19 cellular contexts compared by ENCODE assay signal in the genomic region with DNA sequence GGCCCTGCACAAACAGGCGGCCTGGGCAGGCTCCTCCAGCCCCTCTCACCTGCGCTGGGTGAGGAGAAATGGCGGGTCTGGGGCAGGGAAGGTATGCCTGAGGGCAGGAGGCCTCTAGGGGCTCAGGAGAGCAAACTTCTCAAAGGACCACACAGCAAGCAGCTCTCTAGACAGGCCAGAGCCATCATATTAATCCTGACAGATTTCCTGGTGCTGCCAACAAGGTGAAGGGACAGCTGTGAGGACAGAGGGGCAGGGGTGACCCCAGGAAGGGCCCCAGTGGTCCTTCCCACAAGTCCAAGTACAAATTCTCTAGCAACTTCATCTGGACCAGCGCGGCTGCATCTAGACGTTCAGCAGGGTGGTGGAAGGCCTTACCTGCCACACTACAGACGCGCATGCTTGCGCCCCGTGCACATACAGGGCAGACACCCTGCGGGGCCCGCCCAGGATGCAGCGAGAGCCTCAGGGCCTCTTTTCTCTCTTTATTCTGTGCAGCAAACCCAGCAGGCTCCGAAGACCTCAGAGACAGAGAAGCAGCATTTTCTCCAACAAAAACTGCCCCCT.
A peak's percentile ranks its signal among the peaks of the same experiment; 100 is the strongest.
DNase-seq lines count a peak whose midpoint lies in the region; ATAC-seq, FAIRE-seq and TF ChIP-seq lines count a peak whose summit lies in the region.
"Had no signal": no experiment of that assay in that cellular context is flagged by ENCODE, and none has a peak within 500 bp of the region (broad histone marks: within the 10 kb centered on the region; RNA-seq: fewer than 3 reads in every experiment).

No MANE protein-coding gene starts in this region.

- TF ChIP-seq POLR2A in GM12878 (IDR thresholded peaks at IDR 0.05; ENCODE audit: low read depth, low read length), result no peak

- H3K9me3 Mint-ChIP-seq in natural killer cell (no peaks in the 10 kb centered on the region), osteocyte (ENCODE audit: unreplicated experiment) (no peaks in the 10 kb centered on the region)
- H3K9me3 Mint-ChIP-seq in natural killer cell treated with Interleukin-12 subunit alpha and Interleukin-12 subunit beta and Interleukin-15 and Interleukin-18, amount 100 ng/mL, for 72 hours, result no peaks in the 10 kb centered on the region
- H3K9me3 Mint-ChIP-seq: activated T-helper 1 cell treated with anti-CD3 and anti-CD28 coated beads, Interleukin-12 subunit alpha, Interleukin-12 subunit beta, Interleukin-2, Interleukin-4 antibody, amounts not matched to agents 30 ng/mL and 10 ng/mL and 1 ng/mL, durations not matched to agents 14 hours and 24 hours and 36 hours; naive thymus-derived CD8-positive, alpha-beta T cell; T-helper 1 cell treated with Interleukin-12 subunit alpha and Interleukin-12 subunit beta and Interleukin-4 antibody, amounts not matched to agents 30 μg/mL and 1 μg/mL, for 36 hours had no signal

- no peaks in the 10 kb centered on the region for H4K20me1 ChIP-seq in GM12878 (ENCODE audit: control insufficient read depth, insufficient read depth)

- POLR2A ChIA-PET in GM12878 (lab: Charles Lee), result no interaction called here

- CTCF ChIA-PET in GM12878 (lab: Yijun Ruan, JAX), result no interaction called here

- H3K4me3 Mint-ChIP-seq in natural killer cell (no peak overlapping the region), osteocyte (ENCODE audit: unreplicated experiment) (no peak overlapping the region)
- no peak overlapping the region for H3K4me3 Mint-ChIP-seq in natural killer cell treated with Interleukin-12 subunit alpha and Interleukin-12 subunit beta and Interleukin-15 and Interleukin-18, amount 100 ng/mL, for 72 hours
- H3K4me3 Mint-ChIP-seq: activated T-helper 1 cell treated with anti-CD3 and anti-CD28 coated beads, Interleukin-12 subunit alpha, Interleukin-12 subunit beta, Interleukin-2, Interleukin-4 antibody, amounts not matched to agents 30 ng/mL and 10 ng/mL and 1 ng/mL, durations not matched to agents 14 hours and 24 hours and 36 hours; naive thymus-derived CD8-positive, alpha-beta T cell; T-helper 1 cell treated with Interleukin-12 subunit alpha and Interleukin-12 subunit beta and Interleukin-4 antibody, amounts not matched to agents 30 μg/mL and 1 μg/mL, for 36 hours had no signal

- no peaks in the 10 kb centered on the region for H3K9me3 ChIP-seq in GM12878 (replicated peaks; ENCODE audit: control insufficient read depth, insufficient read depth, low read length)
- H3K9me3 ChIP-seq: gastrocnemius medialis, thoracic aorta had no signal

- peak; percentile 41 for FAIRE-seq in GM12878 (lab: Jason Lieb, UNC)

- no peaks in the 10 kb centered on the region for H3K4me1 ChIP-seq in GM12878 (ENCODE audit: control insufficient read depth, insufficient read depth, low read length)

- no peak overlapping the region for H3K4me2 ChIP-seq in GM12878 (ENCODE audit: control insufficient read depth, insufficient read depth)
- H3K4me2 ChIP-seq: KMS-11 had no signal

- intact Hi-C loops in natural killer cell (cut with micrococcal nuclease) (no loop called here), GM12878 (cut with micrococcal nuclease; ENCODE audit: unreplicated experiment) (no loop called here)

- no peak overlapping the region for H2AFZ ChIP-seq in GM12878 (ENCODE audit: control insufficient read depth, low read depth, low read length)

- TF ChIP-seq EP300 in GM12878 (IDR thresholded peaks at IDR 0.05; ENCODE audit: borderline replicate concordance in 1 of 2, control insufficient read depth in 1 of 2, low read depth in 2 of 2, low read length in 2 of 2), result no peak

- 53% methylated on average over 14 of the region's 14 CpGs for WGBS in GM12878 (ENCODE audit: insufficient coverage, insufficient replicate concordance, low lambda C conversion rate, missing lambda C conversion rate)

- peak overlapping the region; percentile 33 to 50 for H3K27ac Mint-ChIP-seq in natural killer cell
- H3K27ac Mint-ChIP-seq in natural killer cell treated with Interleukin-12 subunit alpha and Interleukin-12 subunit beta and Interleukin-15 and Interleukin-18, amount 100 ng/mL, for 72 hours, result no peak overlapping the region
- H3K27ac Mint-ChIP-seq in osteocyte (ENCODE audit: unreplicated experiment), result no peak overlapping the region
- H3K27ac Mint-ChIP-seq: activated T-helper 1 cell treated with anti-CD3 and anti-CD28 coated beads, Interleukin-12 subunit alpha, Interleukin-12 subunit beta, Interleukin-2, Interleukin-4 antibody, amounts not matched to agents 30 ng/mL and 10 ng/mL and 1 ng/mL, durations not matched to agents 14 hours and 24 hours and 36 hours; naive thymus-derived CD8-positive, alpha-beta T cell; T-helper 1 cell treated with Interleukin-12 subunit alpha and Interleukin-12 subunit beta and Interleukin-4 antibody, amounts not matched to agents 30 μg/mL and 1 μg/mL, for 36 hours had no signal

- H3K79me2 ChIP-seq in GM12878 (ENCODE audit: control insufficient read depth, insufficient read depth, low read length), result no peaks in the 10 kb centered on the region

- SMC1A ChIA-PET in GM12878 (lab: Charles Lee; ENCODE audit: uncharacterized antibody, unreplicated experiment), result no interaction called here

- RAD21 ChIA-PET in GM12878 (lab: Charles Lee; ENCODE audit: unreplicated experiment), result no interaction called here

- no peak for ATAC-seq in natural killer cell
- no peak for ATAC-seq in natural killer cell treated with Interleukin-12 subunit alpha and Interleukin-12 subunit beta and Interleukin-15 and Interleukin-18, amount 100 ng/mL, for 72 hours
- 0 out of 3 replicates have a peak, but pooled peaks have one; percentile 27 for ATAC-seq in GM12878
- ATAC-seq in HG02610 (IDR thresholded peaks at IDR 0.05; ENCODE audit: unreplicated experiment), result no peak
- ATAC-seq: gastrocnemius medialis; naive thymus-derived CD8-positive, alpha-beta T cell had no signal

- H3K27me3 ChIP-seq in GM12878 (replicated peaks in 1 of 2; ENCODE audit: control insufficient read depth in 2 of 2, insufficient read depth in 2 of 2, low read length in 1 of 2), result no peaks in the 10 kb centered on the region
- H3K27me3 ChIP-seq: gastrocnemius medialis had no signal

- H3K36me3 Mint-ChIP-seq in natural killer cell (no peaks in the 10 kb centered on the region), osteocyte (ENCODE audit: unreplicated experiment) (peaks cover 15% of the 10 kb centered on the region)
- H3K36me3 Mint-ChIP-seq in natural killer cell treated with Interleukin-12 subunit alpha and Interleukin-12 subunit beta and Interleukin-15 and Interleukin-18, amount 100 ng/mL, for 72 hours, result no peaks in the 10 kb centered on the region
- H3K36me3 Mint-ChIP-seq: naive thymus-derived CD8-positive, alpha-beta T cell had no signal

- no TSS peak for BruUV-seq in GM12878 (replicated peaks; lab: Mats Ljungman, UMichigan)

- H3K27me3 Mint-ChIP-seq in natural killer cell (ENCODE audit: low read depth in 2 of 2) (no peaks in the 10 kb centered on the region), osteocyte (ENCODE audit: unreplicated experiment) (no peaks in the 10 kb centered on the region)
- no peaks in the 10 kb centered on the region for H3K27me3 Mint-ChIP-seq in natural killer cell treated with Interleukin-12 subunit alpha and Interleukin-12 subunit beta and Interleukin-15 and Interleukin-18, amount 100 ng/mL, for 72 hours

- no peak for TF ChIP-seq RAD21 in GM12878 (IDR thresholded peaks at IDR 0.05; ENCODE audit: insufficient read depth, low read depth, low read length)

- DNase-seq in natural killer cell, result peak; percentile 10
- no peak for DNase-seq in natural killer cell treated with Interleukin-12 subunit alpha and Interleukin-12 subunit beta and Interleukin-15 and Interleukin-18, amount 100 ng/mL, for 72 hours (ENCODE audit: low spot score)
- DNase-seq in GM12878 (ENCODE audit: low read depth, low spot score), result no peak
- peak; percentile 65 for DNase-seq in osteocyte (ENCODE audit: extremely low spot score, unreplicated experiment)
- no peak for DNase-seq in NCI-H226
- DNase-seq in midbrain (lab: John Stamatoyannopoulos, UW), result no peak
- DNase-seq: caudate nucleus; naive thymus-derived CD8-positive, alpha-beta T cell; NCI-H1105 treated with DMSO at 0.1 percent for 48 hours; NCI-H2107; NCI-H510A treated with DMSO at 0.1 percent for 48 hours; retina had no signal

- H3K36me3 ChIP-seq in GM12878 (ENCODE audit: control insufficient read depth in 2 of 2, insufficient read depth in 2 of 2, low read length in 1 of 2), result no peaks in the 10 kb centered on the region

- H3K4me1 Mint-ChIP-seq in natural killer cell (peaks cover 40 to 49% of the 10 kb centered on the region in 2 donors), osteocyte (ENCODE audit: unreplicated experiment) (peaks cover 40% of the 10 kb centered on the region)
- H3K4me1 Mint-ChIP-seq in natural killer cell treated with Interleukin-12 subunit alpha and Interleukin-12 subunit beta and Interleukin-15 and Interleukin-18, amount 100 ng/mL, for 72 hours (ENCODE audit: low read depth in 2 of 2), result peaks cover 5 to 28% of the 10 kb centered on the region in 2 donors

- TF ChIP-seq CTCF in natural killer cell (IDR thresholded peaks at IDR 0.05) (no peak), GM12878 (IDR thresholded peaks at IDR 0.05 in 2 of 3, conservative IDR thresholded peaks at IDR 0.05 in 1 of 3; ENCODE audit: control insufficient read depth in 2 of 3, extremely low read depth in 1 of 3, insufficient read depth in 1 of 3, low read depth in 3 of 3, low read length in 3 of 3) (no peak), osteocyte (IDR thresholded peaks at IDR 0.05) (no peak)

- in situ Hi-C loops in GM12878 (cut with MboI), result no loop called here

- no peak overlapping the region for H3K27ac ChIP-seq in GM12878 (ENCODE audit: control insufficient read depth, insufficient read depth)
- H3K27ac ChIP-seq: gastrocnemius medialis, KMS-11, thoracic aorta, VCaP had no signal

- H3K4me3 ChIP-seq in GM12878, result no peak overlapping the region
- H3K4me3 ChIP-seq: gastrocnemius medialis, thoracic aorta had no signal

- no peak overlapping the region for H3K9ac ChIP-seq in GM12878 (ENCODE audit: control insufficient read depth, insufficient read depth, low read length)
- H3K9ac ChIP-seq: KMS-11 had no signal

TF ChIP-seq in GM12878, 131 proteins besides CTCF, POLR2A, EP300 and RAD21 (continues in another document):
- TF ChIP-seq TBL1XR1 (IDR thresholded peaks at IDR 0.05; ENCODE audit: low read depth, low read length) (no peak), ETV6 (conservative IDR thresholded peaks at IDR 0.05 in 1 of 2, IDR thresholded peaks at IDR 0.05 in 1 of 2; ENCODE audit: borderline replicate concordance in 1 of 2, low read depth in 1 of 2) (no peak), PML (IDR thresholded peaks at IDR 0.05; ENCODE audit: low read length) (no peak), BRCA1 (IDR thresholded peaks at IDR 0.05; ENCODE audit: low read depth, low read length) (no peak), ZBED1 (IDR thresholded peaks at IDR 0.05; ENCODE audit: borderline replicate concordance) (no peak), RCOR1 (conservative IDR thresholded peaks at IDR 0.05; ENCODE audit: low read depth, low read length) (no peak), ZSCAN29 (IDR thresholded peaks at IDR 0.05) (no peak), SUPT20H (IDR thresholded peaks at IDR 0.05; ENCODE audit: borderline replicate concordance, control insufficient read depth, low read depth, low read length) (no peak), RAD51 (IDR thresholded peaks at IDR 0.05) (no peak), ZNF274 (IDR thresholded peaks at IDR 0.05; ENCODE audit: insufficient read depth, insufficient read length) (no peak), IKZF2 (IDR thresholded peaks at IDR 0.05) (no peak)

Comparison
In these comparisons a context has a peak if more than half of its experiments do, and no peak if none do; other contexts are left out.
1. DNase-seq: peak in natural killer cell (single experiment) and osteocyte (single experiment); none in natural killer cell treated with Interleukin-12 subunit alpha and Interleukin-12 subunit beta and Interleukin-15 and Interleukin-18, amount 100 ng/mL, for 72 hours (single experiment), GM12878 (single experiment), NCI-H226 (single experiment) and midbrain (single experiment).
2. H3K27ac Mint-ChIP-seq: peak in natural killer cell (2 of 2); none in natural killer cell treated with Interleukin-12 subunit alpha and Interleukin-12 subunit beta and Interleukin-15 and Interleukin-18, amount 100 ng/mL, for 72 hours (0 of 2) and osteocyte (single experiment).